ENCODE assay signal across 8 cellular contexts in the genomic region with DNA sequence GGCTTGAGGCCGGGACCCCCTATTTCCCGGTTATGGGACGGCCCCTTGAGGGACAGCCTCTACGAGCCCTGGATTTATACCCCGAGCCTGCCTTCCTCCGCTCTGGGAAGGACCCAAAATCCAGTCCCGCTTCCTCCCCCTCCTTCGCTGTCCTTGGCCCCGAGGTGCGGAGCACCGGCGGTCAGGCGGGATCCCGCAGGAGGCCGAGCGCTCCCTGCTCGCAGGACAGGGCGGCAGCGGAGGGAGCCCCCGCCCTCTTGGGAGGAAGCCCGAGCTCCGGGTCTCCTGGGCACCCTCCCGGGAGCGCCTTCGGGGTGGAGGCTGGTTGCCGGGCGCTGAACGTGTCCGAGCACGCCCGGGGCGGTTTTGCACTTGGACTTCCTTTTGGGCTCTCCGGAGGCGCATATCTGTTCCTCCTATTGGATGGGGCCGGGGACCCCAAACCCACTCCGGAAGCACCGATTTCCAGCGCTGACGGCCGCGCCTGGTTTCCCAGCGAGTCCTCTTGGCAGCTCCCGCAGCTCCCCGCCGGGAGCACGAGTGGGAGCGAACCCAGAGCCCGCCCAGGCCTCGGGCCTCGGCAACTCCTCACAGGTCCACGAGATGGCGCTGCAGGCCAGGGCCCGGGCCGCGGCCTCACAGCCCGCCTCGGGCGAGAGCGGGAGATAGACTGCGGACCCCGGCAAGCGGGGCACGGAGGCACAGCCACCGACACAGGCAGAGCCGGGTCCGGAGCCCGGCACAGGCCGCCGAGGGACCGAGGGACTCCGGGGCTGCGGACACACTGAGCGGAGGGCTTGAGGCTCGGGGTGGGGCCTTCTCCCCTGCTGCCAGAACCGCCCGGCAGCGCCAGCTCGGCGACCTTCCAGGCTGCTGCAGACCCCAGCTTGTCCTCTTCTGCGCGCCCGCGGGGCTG. TPM values are rescaled to one million over a fixed set of nuclear protein-coding genes. Genes with fewer than 3 reads are reported as not detected.
A peak's percentile ranks its signal among the peaks of the same experiment; 100 is the strongest.
DNase-seq lines count a peak whose midpoint lies in the region; ATAC-seq and TF ChIP-seq lines count a peak whose summit lies in the region.

No MANE protein-coding gene starts in this region.

- H3K4me1 Mint-ChIP-seq in glutamatergic neuron (ENCODE audit: low read depth, unreplicated experiment), result peaks cover 5% of the 10 kb centered on the region

- H3K9me3 ChIP-seq in osteoblast (ENCODE audit: low read depth, low read length), result no peaks in the 10 kb centered on the region
- no peaks in the 10 kb centered on the region for H3K9me3 ChIP-seq in thymus (ENCODE audit: control insufficient read depth)

- H3K9me3 Mint-ChIP-seq in glutamatergic neuron (ENCODE audit: unreplicated experiment), result peaks cover 6% of the 10 kb centered on the region

- peak overlapping the region; percentile 90 for H3K4me2 ChIP-seq in osteoblast (ENCODE audit: insufficient read depth, low read length)

- H3K27me3 Mint-ChIP-seq in glutamatergic neuron (ENCODE audit: unreplicated experiment), result peaks cover 14% of the 10 kb centered on the region

- H3K36me3 ChIP-seq in osteoblast (ENCODE audit: insufficient read depth, low read length) (peaks cover 16% of the 10 kb centered on the region), thymus (ENCODE audit: control insufficient read depth, insufficient read depth) (no peaks in the 10 kb centered on the region)

- peak; percentile 56 for DNase-seq in DMS79 treated with DMSO at 0.1 percent for 48 hours (lab: John Stamatoyannopoulos, UW)
- DNase-seq in Kasumi-1 (lab: John Stamatoyannopoulos, UW), result peak; percentile 70 to 74
- DNase-seq in SK-MEL-5 (ENCODE audit: low read depth, low spot score), result peak; percentile 47
- peak; percentile 78 for DNase-seq in activated naive CD4-positive, alpha-beta T cell treated with anti-CD3 and anti-CD28 coated beads, Interleukin-2, amount 50 U/mL, for 16 hours
- DNase-seq in glutamatergic neuron, result peak; percentile 88
- DNase-seq in osteoblast (ENCODE audit: insufficient read length, low spot score, missing footprints), result peak; percentile 98

- H4K20me1 ChIP-seq in osteoblast (ENCODE audit: insufficient read depth, low read length), result peaks cover 3% of the 10 kb centered on the region

- H3K79me2 ChIP-seq in osteoblast (ENCODE audit: insufficient read depth, low read length), result peaks cover 31% of the 10 kb centered on the region

- WGBS in thymus, result 1% methylated on average over 83 of the region's 83 CpGs

- no peak overlapping the region for H3K4me3 Mint-ChIP-seq in glutamatergic neuron (ENCODE audit: unreplicated experiment)

- H3K27ac Mint-ChIP-seq in glutamatergic neuron (ENCODE audit: unreplicated experiment), result no peak overlapping the region

- H3K4me3 ChIP-seq in osteoblast (ENCODE audit: insufficient read depth, low read length) (peak overlapping the region; percentile 84), thymus (ENCODE audit: low read length) (peak overlapping the region; percentile 51)

- H3K36me3 Mint-ChIP-seq in glutamatergic neuron (ENCODE audit: unreplicated experiment), result no peaks in the 10 kb centered on the region

- peaks cover 52% of the 10 kb centered on the region for H3K4me1 ChIP-seq in osteoblast (ENCODE audit: insufficient read depth, low read length)
- peaks cover 17% of the 10 kb centered on the region for H3K4me1 ChIP-seq in thymus (ENCODE audit: control insufficient read depth, insufficient read depth, low read length)

- H2AFZ ChIP-seq in osteoblast (ENCODE audit: low read length), result peak overlapping the region; percentile 78

- TF ChIP-seq CTCF in glutamatergic neuron (IDR thresholded peaks at IDR 0.05; ENCODE audit: partially characterized antibody, unreplicated experiment), result peak; percentile 100
- peak; percentile 83 for TF ChIP-seq CTCF in osteoblast (IDR thresholded peaks at IDR 0.05; ENCODE audit: extremely low read depth, low read depth, low read length)

- in situ Hi-C loops in SK-MEL-5 (cut with HindIII; ENCODE audit: low pct_unique_long_range_greater_than_20kb, low sequenced_read_pairs), result no loop called here

- ATAC-seq in GM21825 (IDR thresholded peaks at IDR 0.05; ENCODE audit: unreplicated experiment), result peak; percentile 60

- no peaks in the 10 kb centered on the region for H3K27me3 ChIP-seq in osteoblast (ENCODE audit: insufficient read depth, low read length)
- H3K27me3 ChIP-seq in thymus (ENCODE audit: control insufficient read depth, insufficient read depth), result peaks cover 77% of the 10 kb centered on the region

- H3K27ac ChIP-seq in osteoblast (ENCODE audit: low read depth, low read length) (peak overlapping the region; percentile 79), thymus (ENCODE audit: low read depth) (no peak overlapping the region)

RNA-seq across cellular contexts. Expression of gene TBX2, which starts 12.6 kb away (rescaled TPM):
- 25.2 and 27.7 TPM in 2 replicates for total RNA-seq in SK-MEL-5 (2014; rRNA removed; shearing (Covaris generic))
- polyA plus RNA-seq in SK-MEL-5 (2015; cell fraction: cytosol; rRNA removed), result 91.9 and 111 TPM in 2 replicates
- polyA plus RNA-seq in SK-MEL-5 (2015; cell fraction: nucleus; rRNA removed), result 93.3 and 110 TPM in 2 replicates
- total RNA-seq in glutamatergic neuron (ENCODE audit: unreplicated experiment) (5.4 TPM), osteoblast (10.3 and 11.6 TPM in 2 replicates)
- polyA plus RNA-seq in thymus, result 3.2 TPM

RNA-seq across cellular contexts. Expression of gene TBX4, which starts 40.0 kb away (rescaled TPM):
- total RNA-seq in SK-MEL-5 (2014; rRNA removed; shearing (Covaris generic)), result not detected in 2 replicates
- not detected in 2 replicates for polyA plus RNA-seq in SK-MEL-5 (2015; cell fraction: cytosol; rRNA removed)
- 2.0 TPM in 1 of 2 replicates, not detected in the other for polyA plus RNA-seq in SK-MEL-5 (2015; cell fraction: nucleus; rRNA removed)
- total RNA-seq in glutamatergic neuron (ENCODE audit: unreplicated experiment) (not detected), osteoblast (0.59 TPM in 1 of 2 replicates, not detected in the other)
- 0.11 TPM for polyA plus RNA-seq in thymus

Comparison
In these comparisons a context has a peak if more than half of its experiments do, and no peak if none do; other contexts are left out.
1. DNase-seq: peak in every context shown above with its lines; median percentile 98 in osteoblast; 88 in glutamatergic neuron; 78 in activated naive CD4-positive, alpha-beta T cell treated with anti-CD3 and anti-CD28 coated beads, Interleukin-2, amount 50 U/mL, for 16 hours; 72 in Kasumi-1; 56 in DMS79 treated with DMSO at 0.1 percent for 48 hours; 47 in SK-MEL-5.